Comparison of ENCODE assay signal across 8 cellular contexts in genomic region chr17:55264273-55264639, GRCh38. TPM values are rescaled to one million over a fixed set of nuclear protein-coding genes. Genes with fewer than 3 reads are reported as not detected.
DNase-seq lines count a peak whose midpoint lies in the region; ATAC-seq and TF ChIP-seq lines count a peak whose summit lies in the region.

No MANE protein-coding gene starts in this region.

- TF ChIP-seq CTCF in right lobe of liver (IDR thresholded peaks at IDR 0.05) (no peak), upper lobe of left lung (IDR thresholded peaks at IDR 0.05) (no peak)

- TF ChIP-seq POLR2A in right lobe of liver (IDR thresholded peaks at IDR 0.05) (no peak), upper lobe of left lung (IDR thresholded peaks at IDR 0.05) (no peak)

- H3K27ac ChIP-seq in right lobe of liver (no peak overlapping the region), upper lobe of left lung (no peak overlapping the region)

- H3K4me3 ChIP-seq in right lobe of liver, result peak overlapping the region; percentile 12 to 67 (median 35)
- peak overlapping the region in 3 of 4 donors; percentile 45 to 59 (median 56) for H3K4me3 ChIP-seq in upper lobe of left lung

- peak in 1 of 4 donors; percentile 2 for ATAC-seq in right lobe of liver
- no peak for ATAC-seq in upper lobe of left lung (ENCODE audit: low FRiP score in 2 of 2)
- ATAC-seq in HG03442 (IDR thresholded peaks at IDR 0.05; ENCODE audit: unreplicated experiment), result no peak
- no peak for ATAC-seq in GM21381 (IDR thresholded peaks at IDR 0.05; ENCODE audit: unreplicated experiment)

- H3K27ac Mint-ChIP-seq in activated naive CD4-positive, alpha-beta T cell treated with anti-CD3 and anti-CD28 coated beads, Interleukin-2, amount 10 ng/mL, durations not matched to agents 7 days and 5 days, result no peak overlapping the region
- H3K27ac Mint-ChIP-seq in activated T-helper 2 cell treated with anti-CD3 and anti-CD28 coated beads, Interferon-gamma antibody, Interleukin-2, Interleukin-4, amounts not matched to agents 10 μg/mL and 5 μg/mL and 100 μg/mL, durations not matched to agents 14 hours and 24 hours and 36 hours, result peak overlapping the region; percentile 29

- H3K27me3 Mint-ChIP-seq in activated naive CD4-positive, alpha-beta T cell treated with anti-CD3 and anti-CD28 coated beads, Interleukin-2, amount 10 ng/mL, durations not matched to agents 7 days and 5 days, result peaks cover 90% of the 10 kb centered on the region
- H3K27me3 Mint-ChIP-seq in activated T-helper 2 cell treated with anti-CD3 and anti-CD28 coated beads, Interferon-gamma antibody, Interleukin-2, Interleukin-4, amounts not matched to agents 10 μg/mL and 5 μg/mL and 100 μg/mL, durations not matched to agents 14 hours and 24 hours and 36 hours (ENCODE audit: low read depth), result peaks cover 83% of the 10 kb centered on the region

- H3K9me3 ChIP-seq in right lobe of liver (no peaks in the 10 kb centered on the region), upper lobe of left lung (no peaks in the 10 kb centered on the region)

- TF ChIP-seq EP300 in upper lobe of left lung (IDR thresholded peaks at IDR 0.05), result no peak

- H3K4me1 ChIP-seq in right lobe of liver, result peaks cover 0 to 17% (median 4%) of the 10 kb centered on the region in 4 donors
- peaks cover 18 to 30% (median 24%) of the 10 kb centered on the region in 4 donors for H3K4me1 ChIP-seq in upper lobe of left lung

- H3K27me3 ChIP-seq in right lobe of liver (no peaks in the 10 kb centered on the region), upper lobe of left lung (peaks cover 0 to 21% (median 9%) of the 10 kb centered on the region in 4 donors)

- H3K9me3 Mint-ChIP-seq in activated naive CD4-positive, alpha-beta T cell treated with anti-CD3 and anti-CD28 coated beads, Interleukin-2, amount 10 ng/mL, durations not matched to agents 7 days and 5 days, result peaks cover 2% of the 10 kb centered on the region
- peaks cover 9% of the 10 kb centered on the region for H3K9me3 Mint-ChIP-seq in activated T-helper 2 cell treated with anti-CD3 and anti-CD28 coated beads, Interferon-gamma antibody, Interleukin-2, Interleukin-4, amounts not matched to agents 10 μg/mL and 5 μg/mL and 100 μg/mL, durations not matched to agents 14 hours and 24 hours and 36 hours

- WGBS in right lobe of liver (ENCODE audit: insufficient coverage, low coverage, low lambda C conversion rate, missing lambda C conversion rate), result 3% methylated on average over 14 of the region's 14 CpGs
- WGBS in upper lobe of left lung, 2 donors, result 7% methylated on average over 14 of the region's 14 CpGs

- no peaks in the 10 kb centered on the region for H3K36me3 Mint-ChIP-seq in activated naive CD4-positive, alpha-beta T cell treated with anti-CD3 and anti-CD28 coated beads, Interleukin-2, amount 10 ng/mL, durations not matched to agents 7 days and 5 days
- no peaks in the 10 kb centered on the region for H3K36me3 Mint-ChIP-seq in activated T-helper 2 cell treated with anti-CD3 and anti-CD28 coated beads, Interferon-gamma antibody, Interleukin-2, Interleukin-4, amounts not matched to agents 10 μg/mL and 5 μg/mL and 100 μg/mL, durations not matched to agents 14 hours and 24 hours and 36 hours (ENCODE audit: low read depth)

- no peak for DNase-seq in activated naive CD4-positive, alpha-beta T cell treated with anti-CD3 and anti-CD28 coated beads, Interleukin-2, amount 10 ng/mL, durations not matched to agents 7 days and 5 days
- no peak for DNase-seq in activated naive CD4-positive, alpha-beta T cell (lab: John Stamatoyannopoulos, UW)
- no peak for DNase-seq in activated T-helper 2 cell treated with anti-CD3 and anti-CD28 coated beads, Interferon-gamma antibody, Interleukin-2, Interleukin-4, amounts not matched to agents 10 μg/mL and 5 μg/mL and 100 μg/mL, durations not matched to agents 14 hours and 24 hours and 36 hours (ENCODE audit: low spot score)
- DNase-seq in right lobe of liver, result no peak
- DNase-seq in upper lobe of left lung, result no peak
- no peak for DNase-seq in stimulated activated CD4-positive, alpha-beta T cell treated with anti-CD3 and anti-CD28 coated beads, Interleukin-15, amount 100 ng/mL, for 24 hours

- CTCF ChIA-PET in activated naive CD4-positive, alpha-beta T cell treated with anti-CD3 and anti-CD28 coated beads, Interleukin-2, amount 10 ng/mL, durations not matched to agents 7 days and 5 days (lab: Charles Lee), result interaction anchor here (0.7 to 1.3 kb wide), 4 partner anchors 18 to 205 kb away, joined by 3 to 5 read pairs (median 3); no protein-coding TSS in a partner anchor

- H3K4me1 Mint-ChIP-seq in activated naive CD4-positive, alpha-beta T cell treated with anti-CD3 and anti-CD28 coated beads, Interleukin-2, amount 10 ng/mL, durations not matched to agents 7 days and 5 days, result peaks cover 20% of the 10 kb centered on the region
- peaks cover 13% of the 10 kb centered on the region for H3K4me1 Mint-ChIP-seq in activated T-helper 2 cell treated with anti-CD3 and anti-CD28 coated beads, Interferon-gamma antibody, Interleukin-2, Interleukin-4, amounts not matched to agents 10 μg/mL and 5 μg/mL and 100 μg/mL, durations not matched to agents 14 hours and 24 hours and 36 hours (ENCODE audit: low read depth)

- H3K36me3 ChIP-seq in right lobe of liver, result no peaks in the 10 kb centered on the region
- H3K36me3 ChIP-seq in upper lobe of left lung, result no peaks in the 10 kb centered on the region

- intact Hi-C loops in activated T-helper 2 cell treated with anti-CD3 and anti-CD28 coated beads, Interferon-gamma antibody, Interleukin-2, Interleukin-4, amounts not matched to agents 10 μg/mL and 5 μg/mL and 100 μg/mL, durations not matched to agents 14 hours and 24 hours and 36 hours (cut with micrococcal nuclease), result loop anchor here (1.0 to 2.0 kb wide), 2 partner anchors 26 to 81 kb away; no protein-coding TSS in a partner anchor
- intact Hi-C loops in right lobe of liver (cut with DNase I), result no loop called here

- H3K4me3 Mint-ChIP-seq in activated naive CD4-positive, alpha-beta T cell treated with anti-CD3 and anti-CD28 coated beads, Interleukin-2, amount 10 ng/mL, durations not matched to agents 7 days and 5 days, result peak overlapping the region; percentile 59
- peak overlapping the region; percentile 64 for H3K4me3 Mint-ChIP-seq in activated T-helper 2 cell treated with anti-CD3 and anti-CD28 coated beads, Interferon-gamma antibody, Interleukin-2, Interleukin-4, amounts not matched to agents 10 μg/mL and 5 μg/mL and 100 μg/mL, durations not matched to agents 14 hours and 24 hours and 36 hours (ENCODE audit: low read depth)

RNA-seq across cellular contexts. Expression of gene HLF, which starts 0.5 kb away (rescaled TPM):
- 4.5 and 5.1 TPM in 2 replicates for total RNA-seq in activated T-helper 2 cell treated with anti-CD3 and anti-CD28 coated beads, Interferon-gamma antibody, Interleukin-2, Interleukin-4, amounts not matched to agents 10 μg/mL and 5 μg/mL and 100 μg/mL, durations not matched to agents 14 hours and 24 hours and 36 hours
- total RNA-seq in right lobe of liver, result 10 to 100 TPM; 16.4 to 96.9 (median 42.6) TPM
- 10 to 100 TPM; 19.9 to 45.1 (median 26.1) TPM for total RNA-seq in upper lobe of left lung
